Comparison of ENCODE assay signal across 27 cellular contexts in genomic region chr15:53559364-53560253, GRCh38.
DNase-seq lines count a peak whose midpoint lies in the region; ATAC-seq, FAIRE-seq and TF ChIP-seq lines count a peak whose summit lies in the region.
"Had no signal": no experiment of that assay in that cellular context is flagged by ENCODE, and none has a peak within 500 bp of the region (broad histone marks: within the 10 kb centered on the region; RNA-seq: fewer than 3 reads in every experiment).

No MANE protein-coding gene starts in this region.

- TF ChIP-seq CTCF in Caco-2 (IDR thresholded peaks at IDR 0.05; ENCODE audit: insufficient read depth in 1 of 2, low read depth in 1 of 2, low read length in 1 of 2, severe bottlenecking in 1 of 2, unreplicated experiment in 1 of 2) (no peak), Loucy (conservative IDR thresholded peaks at IDR 0.05; ENCODE audit: low read length) (no peak), kidney (IDR thresholded peaks at IDR 0.05; ENCODE audit: borderline replicate concordance, extremely low read depth, insufficient read depth) (no peak), nephron progenitor cell (IDR thresholded peaks at IDR 0.05) (no peak)

- H3K36me3 ChIP-seq in Caco-2 (ENCODE audit: control insufficient read depth, insufficient read depth, low read length) (no peaks in the 10 kb centered on the region), Loucy (ENCODE audit: insufficient read depth, low read length) (no peaks in the 10 kb centered on the region), kidney (ENCODE audit: control insufficient read depth in 1 of 2, insufficient read depth in 2 of 2, low read length in 2 of 2) (peaks cover 0 to 5% of the 10 kb centered on the region in 2 donors)
- H3K36me3 ChIP-seq: BE2C, SJSA1 had no signal

- H3K9me3 Mint-ChIP-seq in Caco-2 (ENCODE audit: unreplicated experiment) (no peaks in the 10 kb centered on the region), nephron progenitor cell (no peaks in the 10 kb centered on the region)
- H3K9me3 Mint-ChIP-seq: activated CD4-positive, alpha-beta T cell treated with anti-CD3 and anti-CD28 coated beads, Interleukin-2, amount 10 ng/mL, durations not matched to agents 7 days and 5 days; memory B cell; T-helper 1 cell treated with Interleukin-12 subunit alpha and Interleukin-12 subunit beta and Interleukin-4 antibody, amounts not matched to agents 30 μg/mL and 1 μg/mL, for 36 hours had no signal

- H3K9me3 ChIP-seq in Caco-2 (no peaks in the 10 kb centered on the region), Loucy (ENCODE audit: insufficient read depth, low read depth, low read length) (no peaks in the 10 kb centered on the region), kidney (ENCODE audit: control insufficient read depth in 1 of 2, low read length in 2 of 2) (no peaks in the 10 kb centered on the region)
- H3K9me3 ChIP-seq: BE2C, SJSA1 had no signal

- H4K20me1 ChIP-seq in Loucy (ENCODE audit: insufficient read depth, low read length, poor library complexity, severe bottlenecking): no peaks in the 10 kb centered on the region

- H3K9me2 ChIP-seq in Loucy (replicated peaks; ENCODE audit: low read depth, low read length): no peaks in the 10 kb centered on the region

- ATAC-seq in GM21529 (IDR thresholded peaks at IDR 0.05; ENCODE audit: unreplicated experiment): no peak
- ATAC-seq: esophagus mucosa had no signal

- H3K9ac ChIP-seq in Loucy (ENCODE audit: low read depth, low read length, poor library complexity, severe bottlenecking) (no peak overlapping the region), kidney (ENCODE audit: low read length in 2 of 2) (no peak overlapping the region)
- H3K9ac ChIP-seq: parathyroid adenoma had no signal

- peak; percentile 33 for FAIRE-seq in kidney (lab: Jason Lieb, UNC)
- FAIRE-seq: frontal cortex, H54, islet of Langerhans, RCC 7860 had no signal

- H3K4me3 Mint-ChIP-seq in Caco-2 (ENCODE audit: unreplicated experiment) (peak overlapping the region; percentile 27), nephron progenitor cell (peak overlapping the region; percentile 58)
- H3K4me3 Mint-ChIP-seq: activated CD4-positive, alpha-beta T cell treated with anti-CD3 and anti-CD28 coated beads, Interleukin-2, amount 10 ng/mL, durations not matched to agents 7 days and 5 days; memory B cell; naive B cell; T-helper 1 cell treated with Interleukin-12 subunit alpha and Interleukin-12 subunit beta and Interleukin-4 antibody, amounts not matched to agents 30 μg/mL and 1 μg/mL, for 36 hours had no signal

- peak overlapping the region; percentile 0 to 15 for H3K27ac ChIP-seq in kidney (ENCODE audit: low read depth in 2 of 2, low read length in 2 of 2)
- H3K27ac ChIP-seq: parathyroid adenoma, SJSA1 had no signal

- H2AFZ ChIP-seq in Loucy (ENCODE audit: low read length): peak overlapping the region; percentile 69
- H2AFZ ChIP-seq: parathyroid adenoma had no signal

- H3K36me3 Mint-ChIP-seq in Caco-2 (ENCODE audit: insufficient read depth, unreplicated experiment) (no peaks in the 10 kb centered on the region), nephron progenitor cell (ENCODE audit: low read depth) (no peaks in the 10 kb centered on the region)
- H3K36me3 Mint-ChIP-seq: memory B cell, naive B cell had no signal

- BruUV-seq in Caco-2 (replicated peaks; lab: Mats Ljungman, UMichigan): no TSS peak

- H3K4me3 ChIP-seq in Caco-2 (ENCODE audit: low read depth, low read length) (no peak overlapping the region; the same call in 1 of the 2 replicates), Loucy (ENCODE audit: low read length, poor library complexity, severe bottlenecking) (no peak overlapping the region), kidney (ENCODE audit: low read length in 2 of 2) (peak overlapping the region in 1 of 2 donors; percentile 37)
- H3K4me3 ChIP-seq: SJSA1 had no signal

- H3F3A ChIP-seq in Loucy (ENCODE audit: low read depth): no peaks in the 10 kb centered on the region

- DNase-seq in Caco-2 (peak in 1 of 2 experiments; percentile 36), kidney (no peak), nephron progenitor cell (no peak), NCI-H1436 treated with DMSO at 0.1 percent for 48 hours (lab: John Stamatoyannopoulos, UW) (no peak), NCI-H1417 treated with DMSO at 0.1 percent for 48 hours (lab: John Stamatoyannopoulos, UW) (no peak)
- DNase-seq in activated CD4-positive, alpha-beta T cell treated with anti-CD3 and anti-CD28 coated beads, Interleukin-2, amount 50 U/mL, for 48 hours: no peak
- DNase-seq: activated CD4-positive, alpha-beta T cell treated with anti-CD3 and anti-CD28 coated beads, Interleukin-2, amount 10 ng/mL, durations not matched to agents 7 days and 5 days; activated CD8-positive, alpha-beta memory T cell treated with anti-CD3 and anti-CD28 coated beads, Interleukin-2, amount 50 U/mL, for 48 hours; activated effector memory CD4-positive, alpha-beta T cell treated with Interleukin-2 at 50 U/mL for 16 hours; BE2C; effector CD4-positive, alpha-beta T cell; hypothalamus; KG1; naive B cell; NCI-H1694; NK-92 treated with Interleukin-12 subunit alpha and Interleukin-12 subunit beta, amount 100 ng/mL, for 24 hours had no signal

- H3K4me1 Mint-ChIP-seq in Caco-2 (ENCODE audit: low read depth, unreplicated experiment) (peaks cover 9% of the 10 kb centered on the region), nephron progenitor cell (peaks cover 62% of the 10 kb centered on the region)
- H3K4me1 Mint-ChIP-seq: memory B cell, naive B cell had no signal

- H3K27ac Mint-ChIP-seq in Caco-2 (ENCODE audit: unreplicated experiment) (no peak overlapping the region), nephron progenitor cell (peak overlapping the region; percentile 91)
- H3K27ac Mint-ChIP-seq: activated CD4-positive, alpha-beta T cell treated with anti-CD3 and anti-CD28 coated beads, Interleukin-2, amount 10 ng/mL, durations not matched to agents 7 days and 5 days; memory B cell; naive B cell; T-helper 1 cell treated with Interleukin-12 subunit alpha and Interleukin-12 subunit beta and Interleukin-4 antibody, amounts not matched to agents 30 μg/mL and 1 μg/mL, for 36 hours had no signal

- intact Hi-C loops in Caco-2 (cut with micrococcal nuclease; ENCODE audit: unreplicated experiment) (no loop called here), kidney (cut with DNase I) (no loop called here)

- CTCF ChIA-PET in Caco-2 (lab: Charles Lee): interaction anchor here (0.7 kb wide), 1 partner anchor 37 kb away, joined by 4 read pairs; no protein-coding TSS in a partner anchor

- H3K4me1 ChIP-seq in Caco-2: peaks cover 13% of the 10 kb centered on the region
- H3K4me1 ChIP-seq in Loucy (ENCODE audit: insufficient read depth, low read length, poor library complexity, severe bottlenecking): peaks cover 25% of the 10 kb centered on the region
- H3K4me1 ChIP-seq in kidney (ENCODE audit: control insufficient read depth in 1 of 2, insufficient read depth in 1 of 2, low read depth in 1 of 2, low read length in 2 of 2): peaks cover 4 to 18% of the 10 kb centered on the region in 2 donors
- H3K4me1 ChIP-seq: BE2C, parathyroid adenoma, SJSA1 had no signal

- POLR2A ChIA-PET in Caco-2 (lab: Charles Lee): interaction anchor here (0.6 kb wide), 1 partner anchor 845 kb away, joined by 3 read pairs; no protein-coding TSS in a partner anchor

- H3K27me3 ChIP-seq in Caco-2 (replicated peaks; ENCODE audit: control insufficient read depth, insufficient read depth, low read length) (no peaks in the 10 kb centered on the region), Loucy (ENCODE audit: insufficient read depth, low read length, poor library complexity, severe bottlenecking) (no peaks in the 10 kb centered on the region)
- H3K27me3 ChIP-seq: SJSA1 had no signal

- H3K79me2 ChIP-seq in Loucy (ENCODE audit: insufficient read depth, low read length): no peaks in the 10 kb centered on the region
- H3K79me2 ChIP-seq: parathyroid adenoma had no signal

- peak overlapping the region; percentile 12 for H3K4me2 ChIP-seq in Loucy (ENCODE audit: low read depth, low read length, poor library complexity, severe bottlenecking)

- H3K27me3 Mint-ChIP-seq in Caco-2 (ENCODE audit: insufficient read depth, unreplicated experiment) (no peaks in the 10 kb centered on the region), nephron progenitor cell (ENCODE audit: low read depth, poor library complexity) (peaks cover 5% of the 10 kb centered on the region)
